8 cellular contexts compared by ENCODE assay signal in the genomic region with DNA sequence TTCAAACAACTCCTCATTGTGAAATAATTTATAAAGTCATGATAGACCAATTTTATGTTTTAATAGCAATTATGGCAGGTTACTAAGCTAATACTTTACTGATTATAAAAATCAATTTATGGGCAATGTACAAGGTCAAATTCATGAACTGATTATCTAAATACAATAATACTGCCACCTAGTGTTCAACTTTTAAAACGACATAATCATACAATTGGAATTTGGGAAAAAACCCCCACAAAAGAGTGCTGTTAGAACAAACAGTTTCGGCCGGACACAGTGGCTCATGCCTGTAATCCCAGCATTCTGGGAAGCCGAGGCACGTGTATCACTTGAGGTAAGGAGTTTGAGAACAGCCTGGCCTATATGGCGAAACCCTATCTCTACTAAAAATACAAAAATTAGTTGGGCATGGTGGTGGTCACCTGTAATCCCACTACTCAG. TPM values are rescaled to one million over a fixed set of nuclear protein-coding genes. Genes with fewer than 3 reads are reported as not detected.
DNase-seq lines count a peak whose midpoint lies in the region; ATAC-seq lines count a peak whose summit lies in the region.

No MANE protein-coding gene starts in this region.

- H3K9ac ChIP-seq in mesenchymal stem cell (ENCODE audit: low read length): peak overlapping the region; percentile 60

- peaks cover 14% of the 10 kb centered on the region for H3K79me1 ChIP-seq in mesenchymal stem cell (replicated peaks; ENCODE audit: low read length, poor library complexity, severe bottlenecking)

- H3K4ac ChIP-seq in mesenchymal stem cell (ENCODE audit: low read depth in 1 of 2, low read length in 2 of 2): no peak overlapping the region

- 28% methylated on average over 3 of the region's 6 CpGs for WGBS in mesenchymal stem cell

- H3K27ac ChIP-seq in mesenchymal stem cell (ENCODE audit: low read length, poor library complexity, severe bottlenecking): no peak overlapping the region

- H3K4me2 ChIP-seq in mesenchymal stem cell (ENCODE audit: low read length, poor library complexity, severe bottlenecking): no peak overlapping the region

- peak overlapping the region; percentile 59 for H2AK5ac ChIP-seq in mesenchymal stem cell (ENCODE audit: low read length, severe bottlenecking)

- H3K14ac ChIP-seq in mesenchymal stem cell (ENCODE audit: low read length in 2 of 2): no peak overlapping the region

- H3K4me1 Mint-ChIP-seq in activated T-cell treated with anti-CD3 and anti-CD28 coated beads, Interleukin-2, amount 50 U/mL, for 72 hours (ENCODE audit: low read depth): peaks cover 40% of the 10 kb centered on the region

- no peak overlapping the region for H3K4me3 ChIP-seq in mesenchymal stem cell (ENCODE audit: insufficient read depth in 1 of 2, low read depth in 1 of 2, low read length in 2 of 2)

- H3K18ac ChIP-seq in mesenchymal stem cell (ENCODE audit: low read depth in 1 of 2, low read length in 2 of 2): no peak overlapping the region

- peaks cover 1% of the 10 kb centered on the region for H3K4me1 ChIP-seq in mesenchymal stem cell (ENCODE audit: control insufficient read depth, insufficient read depth, low read depth, low read length)

- DNase-seq in activated T-cell treated with anti-CD3 and anti-CD28 coated beads, Interleukin-2, amount 50 U/mL, for 72 hours: no peak
- no peak for DNase-seq in activated T-cell treated with anti-CD3 and anti-CD28 coated beads, Interleukin-2, amount 50 U/mL, for 48 hours
- peak; percentile 34 for DNase-seq in NCI-H2196 treated with DMSO at 0.1 percent for 48 hours (lab: John Stamatoyannopoulos, UW; ENCODE audit: unreplicated experiment)
- DNase-seq in cerebellum (ENCODE audit: low spot score): peak; percentile 24
- DNase-seq in mesenchymal stem cell: peak; percentile 59

- no peaks in the 10 kb centered on the region for H3K9me3 Mint-ChIP-seq in activated T-cell treated with anti-CD3 and anti-CD28 coated beads, Interleukin-2, amount 50 U/mL, for 72 hours

- no peak overlapping the region for H4K91ac ChIP-seq in mesenchymal stem cell (ENCODE audit: low read length)

- no peaks in the 10 kb centered on the region for H3K9me3 ChIP-seq in mesenchymal stem cell (ENCODE audit: control insufficient read depth, low read length)

- no peak overlapping the region for H2BK12ac ChIP-seq in mesenchymal stem cell (ENCODE audit: low read length in 2 of 2)

- H3K36me3 ChIP-seq in mesenchymal stem cell (ENCODE audit: control insufficient read depth in 1 of 2, insufficient read depth in 2 of 2, low read depth in 1 of 2, low read length in 2 of 2): peaks cover 6 to 31% of the 10 kb centered on the region in 2 experiments

- H4K8ac ChIP-seq in mesenchymal stem cell (ENCODE audit: low read length): no peak overlapping the region

- no peak overlapping the region for H2BK120ac ChIP-seq in mesenchymal stem cell (ENCODE audit: low read depth, low read length)

- H3K4me3 Mint-ChIP-seq in activated T-cell treated with anti-CD3 and anti-CD28 coated beads, Interleukin-2, amount 50 U/mL, for 72 hours: no peak overlapping the region

- no peak overlapping the region for H2BK15ac ChIP-seq in mesenchymal stem cell (ENCODE audit: low read depth, poor library complexity, severe bottlenecking)

- H3K36me3 Mint-ChIP-seq in activated T-cell treated with anti-CD3 and anti-CD28 coated beads, Interleukin-2, amount 50 U/mL, for 72 hours (ENCODE audit: insufficient read depth in 2 of 2): peaks cover 0 to 4% of the 10 kb centered on the region in 2 donors

- H2BK5ac ChIP-seq in mesenchymal stem cell (ENCODE audit: low read depth, low read length, poor library complexity, severe bottlenecking): no peak overlapping the region

- no peaks in the 10 kb centered on the region for H3K27me3 Mint-ChIP-seq in activated T-cell treated with anti-CD3 and anti-CD28 coated beads, Interleukin-2, amount 50 U/mL, for 72 hours (ENCODE audit: low read depth)

- no peak overlapping the region for H3K23ac ChIP-seq in mesenchymal stem cell (ENCODE audit: low read length in 2 of 2)

- no peaks in the 10 kb centered on the region for H3K27me3 ChIP-seq in mesenchymal stem cell (ENCODE audit: control insufficient read depth in 1 of 2, insufficient read depth in 1 of 2, low read length in 2 of 2)

- no peak overlapping the region for H2AFZ ChIP-seq in mesenchymal stem cell (ENCODE audit: low read depth, low read length)

- H3K27ac Mint-ChIP-seq in activated T-cell treated with anti-CD3 and anti-CD28 coated beads, Interleukin-2, amount 50 U/mL, for 72 hours: peak overlapping the region; percentile 63

- ATAC-seq in activated T-cell treated with anti-CD3 and anti-CD28 coated beads, Interleukin-2, amount 50 U/mL, for 72 hours (replicated peaks in 1 of 2): no peak
- no peak for ATAC-seq in GM21619 (IDR thresholded peaks at IDR 0.05; ENCODE audit: unreplicated experiment)
- no peak for ATAC-seq in HG03039 (IDR thresholded peaks at IDR 0.05; ENCODE audit: unreplicated experiment)
- no peak for ATAC-seq in GM18907 (IDR thresholded peaks at IDR 0.05; ENCODE audit: unreplicated experiment)

RNA-seq across cellular contexts. Expression of a gene that starts 14.0 kb away (rescaled TPM):
- 10 to 100 TPM; 37.2 to 38.7 TPM for total RNA-seq in activated T-cell treated with anti-CD3 and anti-CD28 coated beads, Interleukin-2, amount 50 U/mL, for 72 hours
- 44.5 TPM for total RNA-seq in cerebellum
- polyA plus RNA-seq in mesenchymal stem cell (2013, experiment 1 of 2): 26.8 TPM
- 28.0 TPM for polyA plus RNA-seq in mesenchymal stem cell (2013, experiment 2 of 2)

Comparison
In these comparisons a context has a peak if more than half of its experiments do, and no peak if none do; other contexts are left out.
1. DNase-seq: peak in NCI-H2196 treated with DMSO at 0.1 percent for 48 hours (single experiment), cerebellum (single experiment) and mesenchymal stem cell (single experiment); none in activated T-cell treated with anti-CD3 and anti-CD28 coated beads, Interleukin-2, amount 50 U/mL, for 72 hours (0 of 2) and activated T-cell treated with anti-CD3 and anti-CD28 coated beads, Interleukin-2, amount 50 U/mL, for 48 hours (0 of 2).